Comparison of ENCODE assay signal across 20 cellular contexts in genomic region chr5:135568241-135568640, GRCh38. TPM values are rescaled to one million over a fixed set of nuclear protein-coding genes. Genes with fewer than 3 reads are reported as not detected.
DNase-seq lines count a peak whose midpoint lies in the region; ATAC-seq and TF ChIP-seq lines count a peak whose summit lies in the region.
"Had no signal": no experiment of that assay in that cellular context is flagged by ENCODE, and none has a peak within 500 bp of the region (broad histone marks: within the 10 kb centered on the region; RNA-seq: fewer than 3 reads in every experiment).

No MANE protein-coding gene starts in this region.

- H3K9me3 ChIP-seq in heart right ventricle (no peaks in the 10 kb centered on the region), neuronal stem cell (replicated peaks in 1 of 2; ENCODE audit: control insufficient read depth in 2 of 2, insufficient read depth in 1 of 2, low read depth in 1 of 2, low read length in 2 of 2) (no peaks in the 10 kb centered on the region)
- H3K9me3 ChIP-seq: A549 had no signal

- no peak overlapping the region for H4K91ac ChIP-seq in neuronal stem cell (ENCODE audit: low read depth, low read length, poor library complexity)

- peak overlapping the region; percentile 26 for H3K9ac ChIP-seq in neuronal stem cell (ENCODE audit: low read depth, low read length, poor library complexity)

- H2BK120ac ChIP-seq in neuronal stem cell (ENCODE audit: low read depth, low read length), result no peak overlapping the region

- H2AK5ac ChIP-seq in neuronal stem cell (ENCODE audit: low read depth, low read length), result peak overlapping the region; percentile 85

- H3K4me1 ChIP-seq in heart right ventricle (no peaks in the 10 kb centered on the region), neuronal stem cell (ENCODE audit: control insufficient read depth in 2 of 2, insufficient read depth in 1 of 2, low read depth in 1 of 2, low read length in 2 of 2) (peaks cover 0 to 2% of the 10 kb centered on the region in 2 donors)
- H3K4me1 ChIP-seq: A549 had no signal

- H3K4me2 ChIP-seq in neuronal stem cell (ENCODE audit: insufficient read depth, low read length, poor library complexity, severe bottlenecking), result no peak overlapping the region
- H3K4me2 ChIP-seq: A549 had no signal

- no peaks in the 10 kb centered on the region for H3K79me1 ChIP-seq in neuronal stem cell (ENCODE audit: low read depth, low read length)

- DNase-seq in cardiac septum (ENCODE audit: low spot score), result peak; percentile 50
- no peak for DNase-seq in heart right ventricle
- no peak for DNase-seq in neuronal stem cell (ENCODE audit: low spot score)
- no peak for DNase-seq in A172 (ENCODE audit: low spot score)
- DNase-seq in stimulated activated CD4-positive, alpha-beta T cell treated with anti-CD3 and anti-CD28 coated beads, Interleukin-4, amount 100 ng/mL, for 24 hours, result no peak
- no peak for DNase-seq in GM10266 (ENCODE audit: extremely low spot score)
- no peak for DNase-seq in SW 1271 (lab: John Stamatoyannopoulos, UW)
- DNase-seq: GF-D8, NCI-H1105, NCI-H1694, NCI-H2081 treated with DMSO at 0.1 percent for 48 hours, NCI-H510A, NCI-H748 treated with DMSO at 0.1 percent for 48 hours, OCI-M1, SHP77 had no signal

- no peak overlapping the region for H2BK12ac ChIP-seq in neuronal stem cell (ENCODE audit: low read length)

- intact Hi-C loops in cardiac septum (cut with DNase I) (no loop called here), heart right ventricle (cut with DNase I) (loop anchor here in 3 of 10 donors (10.0 kb wide), 2 partner anchors 157 to 647 kb away; no protein-coding TSS in a partner anchor)

- WGBS in heart right ventricle, 2 donors, result 78 to 87% methylated on average over 6 of the region's 6 CpGs
- no CpG with 5 or more reads among the region's 6 CpGs for WGBS in neuronal stem cell (ENCODE audit: extremely low coverage in 2 of 2, insufficient read length in 2 of 2, insufficient replicate concordance in 1 of 2), 2 donors

- H3K27me3 ChIP-seq in heart right ventricle (peaks cover 0 to 43% (median 11%) of the 10 kb centered on the region in 7 donors), neuronal stem cell (ENCODE audit: control insufficient read depth in 3 of 3, insufficient read depth in 3 of 3, low read depth in 1 of 3, low read length in 3 of 3) (peaks cover 0 to 13% (median 0%) of the 10 kb centered on the region in 3 experiments)

- no peak overlapping the region for H2BK5ac ChIP-seq in neuronal stem cell (ENCODE audit: low read length)

- no peak overlapping the region for H2AFZ ChIP-seq in neuronal stem cell (ENCODE audit: low read length)

- TF ChIP-seq CTCF in heart right ventricle (IDR thresholded peaks at IDR 0.05) (no peak), GM10266 (IDR thresholded peaks at IDR 0.05; ENCODE audit: control insufficient read depth, insufficient read depth, low read depth, missing control alignments) (no peak)

- no peak overlapping the region for H2BK15ac ChIP-seq in neuronal stem cell (ENCODE audit: low read length)

- H3K36me3 ChIP-seq in heart right ventricle, result no peaks in the 10 kb centered on the region
- no peaks in the 10 kb centered on the region for H3K36me3 ChIP-seq in neuronal stem cell (replicated peaks in 1 of 2; ENCODE audit: control insufficient read depth in 2 of 2, insufficient read depth in 2 of 2, low read length in 2 of 2)

- H3K23ac ChIP-seq in neuronal stem cell (ENCODE audit: low read depth, low read length, poor library complexity), result no peak overlapping the region

- no peak for ATAC-seq in heart right ventricle
- ATAC-seq in esophagus mucosa, result peak; percentile 13
- ATAC-seq: A549, K562 had no signal

- H3K4ac ChIP-seq in neuronal stem cell (ENCODE audit: low read length), result no peak overlapping the region

- H3K4me3 ChIP-seq in heart right ventricle (no peak overlapping the region), neuronal stem cell (ENCODE audit: low read length in 2 of 2) (no peak overlapping the region)
- H3K4me3 ChIP-seq: A549, K562, SK-N-MC had no signal

- no peak overlapping the region for H4K8ac ChIP-seq in neuronal stem cell (ENCODE audit: low read depth, low read length)

- H3K27ac ChIP-seq in heart right ventricle, result no peak overlapping the region
- H3K27ac ChIP-seq in neuronal stem cell (replicated peaks; ENCODE audit: low read length), result no peak overlapping the region
- H3K27ac ChIP-seq: A549, SK-N-MC had no signal

- peak overlapping the region; percentile 56 for H3K14ac ChIP-seq in neuronal stem cell (ENCODE audit: low read length)

- H3K18ac ChIP-seq in neuronal stem cell (ENCODE audit: low read length), result peak overlapping the region; percentile 61

RNA-seq across cellular contexts. Expression of gene CXCL14, which starts 10.6 kb away (rescaled TPM):
- total RNA-seq in cardiac septum, result 1.2 TPM
- total RNA-seq in heart right ventricle, result 1 to 10 TPM in 3 of 10 donors, under 1 TPM in 7; 0.28 to 2.2 (median 0.51) TPM
- polyA plus RNA-seq in heart right ventricle, result 1 to 10 TPM in 1 of 2 donors, under 1 TPM in 1; 0.30 to 1.2 TPM
- total RNA-seq in esophagus mucosa, result 179 TPM
- polyA plus RNA-seq in neuronal stem cell (2013, experiment 1 of 2), result 1.7 TPM
- polyA plus RNA-seq in neuronal stem cell (2013, experiment 2 of 2), result 1.8 TPM
- total RNA-seq in A172 (2014; rRNA removed; shearing (Covaris generic)), result not detected in 2 replicates
- total RNA-seq: K562 had no signal
- polyA plus RNA-seq: K562 had no signal

RNA-seq across cellular contexts. Expression of gene NEUROG1, which starts 32.5 kb away (rescaled TPM):
- total RNA-seq in cardiac septum (not detected), heart right ventricle (not detected), esophagus mucosa (not detected)
- polyA plus RNA-seq in heart right ventricle, result not detected
- polyA plus RNA-seq in neuronal stem cell (2013, experiment 1 of 2), result 0.04 TPM
- polyA plus RNA-seq in neuronal stem cell (2013, experiment 2 of 2), result 0.03 TPM
- total RNA-seq in A172 (2014; rRNA removed; shearing (Covaris generic)), result not detected in 2 replicates
- total RNA-seq: H4, K562 had no signal
- polyA plus RNA-seq: A549, K562 had no signal

Comparison
In these comparisons a context has a peak if more than half of its experiments do, and no peak if none do; other contexts are left out.
1. RNA of gene CXCL14, which starts 10.6 kb away (total RNA-seq): 179 TPM in esophagus mucosa (single experiment); 1.2 TPM in cardiac septum (single experiment), 0.28 to 2.2 TPM in heart right ventricle and not detected in A172; every median in the first group is over 10 times any median in the second.